11 cellular contexts compared by ENCODE assay signal in the genomic region with DNA sequence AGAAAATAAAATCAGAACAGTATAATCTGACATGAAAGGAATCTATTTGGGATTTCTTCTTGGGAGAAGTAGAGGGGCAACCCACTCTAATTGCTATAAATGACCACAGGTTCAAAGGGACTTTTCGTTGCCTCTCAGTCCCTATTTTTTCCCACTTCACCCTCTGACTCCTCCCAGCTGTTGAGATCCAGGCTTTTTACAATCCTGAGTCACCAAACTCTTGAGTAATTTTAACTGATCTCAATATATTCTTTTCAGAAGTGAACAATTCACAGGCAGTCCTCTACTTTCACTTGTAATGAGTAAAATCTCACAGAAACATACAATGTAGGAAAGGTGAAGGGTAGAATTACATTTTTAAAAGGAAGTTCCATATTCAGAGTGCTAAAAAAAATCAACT. TPM values are rescaled to one million over a fixed set of nuclear protein-coding genes. Genes with fewer than 3 reads are reported as not detected.
DNase-seq lines count a peak whose midpoint lies in the region; ATAC-seq and TF ChIP-seq lines count a peak whose summit lies in the region.
"Had no signal": no experiment of that assay in that cellular context is flagged by ENCODE, and none has a peak within 500 bp of the region (broad histone marks: within the 10 kb centered on the region; RNA-seq: fewer than 3 reads in every experiment).

No MANE protein-coding gene starts in this region.

- intact Hi-C loops in mucosa of descending colon (cut with DNase I, micrococcal nuclease): no loop called here
- intact Hi-C loops in vagina (cut with DNase I): no loop called here

- no peaks in the 10 kb centered on the region for H3K36me3 ChIP-seq in mucosa of descending colon (ENCODE audit: low read depth)
- H3K36me3 ChIP-seq in vagina: no peaks in the 10 kb centered on the region
- H3K36me3 ChIP-seq: neural progenitor cell had no signal

- H3K27ac ChIP-seq in vagina: peak overlapping the region; percentile 43
- H3K27ac ChIP-seq: 22Rv1, neural progenitor cell had no signal

- no peak overlapping the region for H3K4me3 Mint-ChIP-seq in activated CD4-positive, alpha-beta T cell treated with anti-CD3 and anti-CD28 coated beads, Interleukin-2, amount 10 ng/mL, durations not matched to agents 7 days and 5 days
- H3K4me3 Mint-ChIP-seq: neural progenitor cell had no signal

- CTCF ChIA-PET in activated CD4-positive, alpha-beta T cell treated with anti-CD3 and anti-CD28 coated beads, Interleukin-2, amount 10 ng/mL, durations not matched to agents 7 days and 5 days (lab: Charles Lee): interaction anchor here (1.5 kb wide), 1 partner anchor 1130 kb away, joined by 5 read pairs; no protein-coding TSS in a partner anchor

- no peak for TF ChIP-seq POLR2A in vagina (IDR thresholded peaks at IDR 0.05)

- H3K9me3 Mint-ChIP-seq in activated CD4-positive, alpha-beta T cell treated with anti-CD3 and anti-CD28 coated beads, Interleukin-2, amount 10 ng/mL, durations not matched to agents 7 days and 5 days: no peaks in the 10 kb centered on the region
- H3K9me3 Mint-ChIP-seq: activated T-helper 2 cell treated with anti-CD3 and anti-CD28 coated beads, Interferon-gamma antibody, Interleukin-2, Interleukin-4, amounts not matched to agents 10 μg/mL and 5 μg/mL and 100 μg/mL, durations not matched to agents 14 hours and 24 hours and 36 hours; neural progenitor cell had no signal

- POLR2A ChIA-PET in activated CD4-positive, alpha-beta T cell treated with anti-CD3 and anti-CD28 coated beads, Interleukin-2, amount 10 ng/mL, durations not matched to agents 7 days and 5 days (lab: Charles Lee): interaction anchor here (0.6 kb wide), 1 partner anchor 1347 kb away, joined by 3 read pairs; no protein-coding TSS in a partner anchor

- TF ChIP-seq CTCF in cardiac fibroblast (IDR thresholded peaks at IDR 0.05; ENCODE audit: low read depth, low read length) (no peak), mucosa of descending colon (IDR thresholded peaks at IDR 0.05) (no peak), vagina (IDR thresholded peaks at IDR 0.05) (no peak)

- ATAC-seq in mucosa of descending colon (peak; percentile 85), GM18868 (IDR thresholded peaks at IDR 0.05; ENCODE audit: unreplicated experiment) (no peak)

- peaks cover 19% of the 10 kb centered on the region for H3K4me1 Mint-ChIP-seq in activated CD4-positive, alpha-beta T cell treated with anti-CD3 and anti-CD28 coated beads, Interleukin-2, amount 10 ng/mL, durations not matched to agents 7 days and 5 days

- DNase-seq in SIG-M5 treated with dmso at 0.1 percent for 504 hours (lab: John Stamatoyannopoulos, UW; ENCODE audit: unreplicated experiment) (peak; percentile 15), SIG-M5 (lab: John Stamatoyannopoulos, UW) (no peak), cardiac fibroblast (ENCODE audit: low read depth in 2 of 2) (peak; percentile 57 to 74), mucosa of descending colon (peak in 1 of 3 donors; percentile 38), vagina (ENCODE audit: extremely low spot score in 2 of 2) (no peak), T-helper 9 cell (no peak)
- DNase-seq in activated CD4-positive, alpha-beta T cell treated with anti-CD3 and anti-CD28 coated beads, Interleukin-2, amount 10 ng/mL, durations not matched to agents 7 days and 5 days: no peak

- H3K27me3 Mint-ChIP-seq in activated CD4-positive, alpha-beta T cell treated with anti-CD3 and anti-CD28 coated beads, Interleukin-2, amount 10 ng/mL, durations not matched to agents 7 days and 5 days: no peaks in the 10 kb centered on the region

- peaks cover 49% of the 10 kb centered on the region for H3K36me3 Mint-ChIP-seq in activated CD4-positive, alpha-beta T cell treated with anti-CD3 and anti-CD28 coated beads, Interleukin-2, amount 10 ng/mL, durations not matched to agents 7 days and 5 days (ENCODE audit: low read depth)
- H3K36me3 Mint-ChIP-seq: neural progenitor cell had no signal

- H3K27ac Mint-ChIP-seq in activated CD4-positive, alpha-beta T cell treated with anti-CD3 and anti-CD28 coated beads, Interleukin-2, amount 10 ng/mL, durations not matched to agents 7 days and 5 days: no peak overlapping the region
- H3K27ac Mint-ChIP-seq: activated T-helper 2 cell treated with anti-CD3 and anti-CD28 coated beads, Interferon-gamma antibody, Interleukin-2, Interleukin-4, amounts not matched to agents 10 μg/mL and 5 μg/mL and 100 μg/mL, durations not matched to agents 14 hours and 24 hours and 36 hours; neural progenitor cell had no signal

- H3K9me3 ChIP-seq in mucosa of descending colon (no peaks in the 10 kb centered on the region), vagina (no peaks in the 10 kb centered on the region)

- H3K4me1 ChIP-seq in mucosa of descending colon (ENCODE audit: low read depth) (peaks cover 13% of the 10 kb centered on the region), vagina (peaks cover 30% of the 10 kb centered on the region)

- H3K4me3 ChIP-seq in cardiac fibroblast (replicated peaks in 1 of 2; ENCODE audit: low read depth in 2 of 2, low read length in 2 of 2): no peak overlapping the region
- H3K4me3 ChIP-seq in mucosa of descending colon: no peak overlapping the region
- peak overlapping the region; percentile 4 to 14 for H3K4me3 ChIP-seq in vagina
- H3K4me3 ChIP-seq: neural progenitor cell had no signal

- H3K27me3 ChIP-seq in vagina: no peaks in the 10 kb centered on the region
- H3K27me3 ChIP-seq: neural progenitor cell had no signal

RNA-seq across cellular contexts. Expression of a gene that starts 44.6 kb away (rescaled TPM):
- total RNA-seq in mucosa of descending colon: 10 to 100 TPM; 40.6 to 57.1 (median 48.4) TPM
- total RNA-seq in vagina: 25.3 TPM
- 10 to 100 TPM; 83.9 to 90.4 TPM for total RNA-seq in activated CD4-positive, alpha-beta T cell treated with anti-CD3 and anti-CD28 coated beads, Interleukin-2, amount 10 ng/mL, durations not matched to agents 7 days and 5 days

Comparison
In these comparisons a context has a peak if more than half of its experiments do, and no peak if none do; other contexts are left out.
1. DNase-seq: peak in SIG-M5 treated with dmso at 0.1 percent for 504 hours (single experiment) and cardiac fibroblast (2 of 2); none in SIG-M5 (single experiment), vagina (0 of 2), T-helper 9 cell (single experiment) and activated CD4-positive, alpha-beta T cell treated with anti-CD3 and anti-CD28 coated beads, Interleukin-2, amount 10 ng/mL, durations not matched to agents 7 days and 5 days (single experiment).
2. H3K4me3 ChIP-seq: peak in vagina (2 of 2); none in cardiac fibroblast (0 of 2) and mucosa of descending colon (single experiment).